ENCODE assay signal across 9 cellular contexts in the genomic region with DNA sequence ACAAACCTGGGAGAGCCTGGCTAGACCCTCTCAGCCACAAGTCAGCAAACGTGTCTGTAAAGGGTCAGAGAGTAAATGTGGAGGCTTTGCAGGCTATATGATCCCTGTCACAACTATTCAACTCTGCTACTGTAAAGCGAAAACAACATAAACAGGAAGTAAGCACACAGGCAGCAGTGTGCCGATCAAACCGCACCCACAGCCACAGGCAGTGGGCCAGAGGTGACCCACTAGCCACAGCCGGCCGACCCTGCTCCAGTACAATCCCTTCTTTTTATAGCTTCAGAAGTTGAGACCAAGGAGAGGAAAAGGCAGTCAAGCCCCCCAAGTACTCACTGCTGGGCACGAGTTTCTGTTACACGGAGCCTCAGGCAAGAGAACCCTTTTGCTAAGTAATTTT.
DNase-seq lines count a peak whose midpoint lies in the region; ATAC-seq and TF ChIP-seq lines count a peak whose summit lies in the region.
"Had no signal": no experiment of that assay in that cellular context is flagged by ENCODE, and none has a peak within 500 bp of the region (broad histone marks: within the 10 kb centered on the region; RNA-seq: fewer than 3 reads in every experiment).

No MANE protein-coding gene starts in this region.

- 33 to 45% methylated on average over 6 to 8 of the region's 8 CpGs for WGBS in upper lobe of left lung, 2 donors

- H3K27me3 Mint-ChIP-seq in activated naive CD4-positive, alpha-beta T cell treated with anti-CD3 and anti-CD28 coated beads for 36 hours (ENCODE audit: low read depth): no peaks in the 10 kb centered on the region

- H3K9me3 ChIP-seq in left ventricle myocardium inferior (replicated peaks) (no peaks in the 10 kb centered on the region), upper lobe of left lung (no peaks in the 10 kb centered on the region)

- TF ChIP-seq EP300 in upper lobe of left lung (IDR thresholded peaks at IDR 0.05): no peak

- CTCF ChIA-PET in activated naive CD4-positive, alpha-beta T cell treated with anti-CD3 and anti-CD28 coated beads for 36 hours (lab: Charles Lee): no interaction called here

- no peaks in the 10 kb centered on the region for H3K36me3 ChIP-seq in left ventricle myocardium inferior
- H3K36me3 ChIP-seq in upper lobe of left lung: no peaks in the 10 kb centered on the region

- H3K27me3 ChIP-seq in left ventricle myocardium inferior (ENCODE audit: low read depth) (no peaks in the 10 kb centered on the region), upper lobe of left lung (no peaks in the 10 kb centered on the region)

- no peaks in the 10 kb centered on the region for H3K36me3 Mint-ChIP-seq in activated naive CD4-positive, alpha-beta T cell treated with anti-CD3 and anti-CD28 coated beads for 36 hours (ENCODE audit: low read depth)

- no peak overlapping the region for H3K27ac Mint-ChIP-seq in activated naive CD4-positive, alpha-beta T cell treated with anti-CD3 and anti-CD28 coated beads for 36 hours

- H3K4me1 Mint-ChIP-seq in activated naive CD4-positive, alpha-beta T cell treated with anti-CD3 and anti-CD28 coated beads for 36 hours (ENCODE audit: low read depth): peaks cover 18% of the 10 kb centered on the region

- intact Hi-C loops in left ventricle myocardium inferior (cut with micrococcal nuclease): no loop called here
- intact Hi-C loops in activated naive CD4-positive, alpha-beta T cell treated with anti-CD3 and anti-CD28 coated beads for 36 hours (cut with micrococcal nuclease): no loop called here

- H3K27ac ChIP-seq in left ventricle myocardium inferior (replicated peaks): peak overlapping the region; percentile 22
- H3K27ac ChIP-seq in upper lobe of left lung: peak overlapping the region in 2 of 4 donors; percentile 25 to 52
- H3K27ac ChIP-seq: coronary artery had no signal

- TF ChIP-seq CTCF in NB4 (IDR thresholded peaks at IDR 0.05; ENCODE audit: low read depth, low read length): no peak
- TF ChIP-seq CTCF in left ventricle myocardium inferior (IDR thresholded peaks at IDR 0.05; ENCODE audit: borderline replicate concordance): no peak
- TF ChIP-seq CTCF in upper lobe of left lung (IDR thresholded peaks at IDR 0.05): no peak

- DNase-seq in activated effector memory CD4-positive, alpha-beta T cell treated with Interleukin-2 at 50 U/mL for 16 hours: peak; percentile 14
- no peak for DNase-seq in activated effector memory CD4-positive, alpha-beta T cell treated with anti-CD3 and anti-CD28 coated beads, Interleukin-2, amount 50 U/mL, for 16 hours
- DNase-seq in NB4 (ENCODE audit: low read depth) (peak; percentile 76), left ventricle myocardium inferior (no peak), upper lobe of left lung (peak; percentile 42 to 51), hypothalamus (lab: John Stamatoyannopoulos, UW) (no peak)
- DNase-seq in activated naive CD4-positive, alpha-beta T cell treated with anti-CD3 and anti-CD28 coated beads for 36 hours: no peak
- DNase-seq in stimulated activated naive CD8-positive, alpha-beta T cell treated with anti-CD3 and anti-CD28 coated beads, Interleukin-15, Interleukin-2, amounts not matched to agents 100 U/mL and 50 U/mL, for 24 hours: no peak

- peaks cover 9% of the 10 kb centered on the region for H3K4me1 ChIP-seq in left ventricle myocardium inferior
- H3K4me1 ChIP-seq in upper lobe of left lung: peaks cover 6 to 12% (median 10%) of the 10 kb centered on the region in 4 donors

- ATAC-seq in upper lobe of left lung (ENCODE audit: low FRiP score in 2 of 2): peak in 1 of 2 donors; percentile 71
- ATAC-seq in stimulated activated naive CD8-positive, alpha-beta T cell treated with anti-CD3 and anti-CD28 coated beads, Interleukin-15, Interleukin-2, amounts not matched to agents 100 U/mL and 50 U/mL, for 24 hours: no peak

- no peak overlapping the region for H3K4me3 Mint-ChIP-seq in activated naive CD4-positive, alpha-beta T cell treated with anti-CD3 and anti-CD28 coated beads for 36 hours

- H3K4me3 ChIP-seq in NB4 (ENCODE audit: low read depth, low read length) (peak overlapping the region; percentile 30), left ventricle myocardium inferior (peak overlapping the region; percentile 38), upper lobe of left lung (no peak overlapping the region)
- H3K4me3 ChIP-seq: coronary artery had no signal

- no peaks in the 10 kb centered on the region for H3K9me3 Mint-ChIP-seq in activated naive CD4-positive, alpha-beta T cell treated with anti-CD3 and anti-CD28 coated beads for 36 hours

- TF ChIP-seq POLR2A in NB4 (IDR thresholded peaks at IDR 0.05; ENCODE audit: extremely low read depth, insufficient read length): no peak
- TF ChIP-seq POLR2A in upper lobe of left lung (IDR thresholded peaks at IDR 0.05): no peak

Comparison
In these comparisons a context has a peak if more than half of its experiments do, and no peak if none do; other contexts are left out.
1. DNase-seq: peak in activated effector memory CD4-positive, alpha-beta T cell treated with Interleukin-2 at 50 U/mL for 16 hours (single experiment), NB4 (single experiment) and upper lobe of left lung (2 of 2); none in activated effector memory CD4-positive, alpha-beta T cell treated with anti-CD3 and anti-CD28 coated beads, Interleukin-2, amount 50 U/mL, for 16 hours (single experiment), left ventricle myocardium inferior (single experiment), activated naive CD4-positive, alpha-beta T cell treated with anti-CD3 and anti-CD28 coated beads for 36 hours (single experiment), hypothalamus (0 of 51) and stimulated activated naive CD8-positive, alpha-beta T cell treated with anti-CD3 and anti-CD28 coated beads, Interleukin-15, Interleukin-2, amounts not matched to agents 100 U/mL and 50 U/mL, for 24 hours (single experiment).
2. H3K4me3 ChIP-seq: peak in NB4 (single experiment) and left ventricle myocardium inferior (single experiment); none in upper lobe of left lung (0 of 4).